ENCODE assay signal across 18 cellular contexts in the genomic region with DNA sequence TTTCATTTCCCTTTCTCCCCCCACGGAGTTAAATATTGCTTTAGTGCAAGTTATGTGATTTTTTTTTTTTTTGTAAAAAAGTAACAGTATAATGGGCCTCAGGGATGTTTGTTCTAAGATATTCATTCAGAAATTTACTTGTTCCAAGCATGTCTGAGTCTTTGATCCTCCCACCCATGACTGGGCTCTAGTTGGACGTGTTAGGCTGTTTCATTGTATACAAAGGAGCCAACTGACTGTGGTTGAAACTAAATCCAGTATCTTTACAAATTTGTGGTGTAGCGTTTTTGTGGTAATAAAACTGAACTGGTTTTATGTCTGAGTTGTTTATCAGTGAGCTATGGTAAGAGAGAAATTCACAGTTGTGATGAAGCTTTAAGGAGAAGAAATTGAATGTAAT.
DNase-seq lines count a peak whose midpoint lies in the region.
"Had no signal": no experiment of that assay in that cellular context is flagged by ENCODE, and none has a peak within 500 bp of the region (broad histone marks: within the 10 kb centered on the region; RNA-seq: fewer than 3 reads in every experiment).

No MANE protein-coding gene starts in this region.

- peak overlapping the region; percentile 80 for H3K27ac Mint-ChIP-seq in activated CD4-positive, alpha-beta memory T cell treated with anti-CD3 and anti-CD28 coated beads for 36 hours
- no peak overlapping the region for H3K27ac Mint-ChIP-seq in activated CD4-positive, alpha-beta memory T cell treated with anti-CD3 and anti-CD28 coated beads, Interleukin-2, amount 10 ng/mL, durations not matched to agents 7 days and 5 days
- peak overlapping the region; percentile 77 for H3K27ac Mint-ChIP-seq in activated naive CD8-positive, alpha-beta T cell treated with anti-CD3 and anti-CD28 coated beads for 36 hours
- H3K27ac Mint-ChIP-seq: endodermal cell; stimulated activated memory B cell treated with anti-CD40 and anti-IgM and Interleukin-4, amounts not matched to agents 10 μg/mL and 1 μg/mL and 100 μg/mL, for 72 hours had no signal

- H3K36me3 Mint-ChIP-seq in activated CD4-positive, alpha-beta memory T cell treated with anti-CD3 and anti-CD28 coated beads for 36 hours, result peaks cover 28% of the 10 kb centered on the region
- H3K36me3 Mint-ChIP-seq in activated CD4-positive, alpha-beta memory T cell treated with anti-CD3 and anti-CD28 coated beads, Interleukin-2, amount 10 ng/mL, durations not matched to agents 7 days and 5 days (ENCODE audit: low read depth), result peaks cover 59% of the 10 kb centered on the region
- H3K36me3 Mint-ChIP-seq in activated naive CD8-positive, alpha-beta T cell treated with anti-CD3 and anti-CD28 coated beads for 36 hours, result peaks cover 26% of the 10 kb centered on the region

- no peak overlapping the region for H3K4me3 Mint-ChIP-seq in activated CD4-positive, alpha-beta memory T cell treated with anti-CD3 and anti-CD28 coated beads for 36 hours
- no peak overlapping the region for H3K4me3 Mint-ChIP-seq in activated CD4-positive, alpha-beta memory T cell treated with anti-CD3 and anti-CD28 coated beads, Interleukin-2, amount 10 ng/mL, durations not matched to agents 7 days and 5 days
- H3K4me3 Mint-ChIP-seq in activated naive CD8-positive, alpha-beta T cell treated with anti-CD3 and anti-CD28 coated beads for 36 hours, result no peak overlapping the region
- H3K4me3 Mint-ChIP-seq: endodermal cell; neural crest cell; stimulated activated memory B cell treated with anti-CD40 and anti-IgM and Interleukin-4, amounts not matched to agents 10 μg/mL and 1 μg/mL and 100 μg/mL, for 72 hours had no signal

- H3K4me1 Mint-ChIP-seq in activated CD4-positive, alpha-beta memory T cell treated with anti-CD3 and anti-CD28 coated beads for 36 hours (ENCODE audit: low read depth), result peaks cover 22% of the 10 kb centered on the region
- peaks cover 11% of the 10 kb centered on the region for H3K4me1 Mint-ChIP-seq in activated CD4-positive, alpha-beta memory T cell treated with anti-CD3 and anti-CD28 coated beads, Interleukin-2, amount 10 ng/mL, durations not matched to agents 7 days and 5 days
- peaks cover 24% of the 10 kb centered on the region for H3K4me1 Mint-ChIP-seq in activated naive CD8-positive, alpha-beta T cell treated with anti-CD3 and anti-CD28 coated beads for 36 hours
- H3K4me1 Mint-ChIP-seq: endodermal cell; stimulated activated memory B cell treated with anti-CD40 and anti-IgM and Interleukin-4, amounts not matched to agents 10 μg/mL and 1 μg/mL and 100 μg/mL, for 72 hours had no signal

- DNase-seq in activated CD4-positive, alpha-beta memory T cell treated with anti-CD3 and anti-CD28 coated beads for 36 hours, result peak; percentile 53
- DNase-seq in activated CD4-positive, alpha-beta memory T cell treated with anti-CD3 and anti-CD28 coated beads, Interleukin-2, amount 10 ng/mL, durations not matched to agents 7 days and 5 days, result no peak
- DNase-seq in H4 (ENCODE audit: low spot score) (peak; percentile 50), foreskin melanocyte (peak; percentile 28), NCI-H1092 treated with DMSO at 0.1 percent for 48 hours (lab: John Stamatoyannopoulos, UW) (no peak), GM19240 (ENCODE audit: insufficient read length, low spot score) (no peak), DMS 273 (lab: John Stamatoyannopoulos, UW; ENCODE audit: unreplicated experiment) (no peak)
- peak; percentile 26 for DNase-seq in activated naive CD8-positive, alpha-beta T cell treated with anti-CD3 and anti-CD28 coated beads for 36 hours
- DNase-seq: anterior cingulate cortex, DMS153, endodermal cell, foreskin keratinocyte, NCI-H1105, NCI-H2171 treated with DMSO at 0.1 percent for 48 hours, PC-3, upper lobe of right lung had no signal

- POLR2A ChIA-PET in activated CD4-positive, alpha-beta memory T cell treated with anti-CD3 and anti-CD28 coated beads for 36 hours (lab: Charles Lee), result interaction anchor here (1.4 to 1.9 kb wide), 2 partner anchors 33 to 41 kb away, joined by 3 to 4 read pairs; no protein-coding TSS in a partner anchor
- POLR2A ChIA-PET in activated CD4-positive, alpha-beta memory T cell treated with anti-CD3 and anti-CD28 coated beads, Interleukin-2, amount 10 ng/mL, durations not matched to agents 7 days and 5 days (lab: Charles Lee), result interaction anchor here (1.1 kb wide), 1 partner anchor 73 kb away, joined by 3 read pairs; no protein-coding TSS in a partner anchor

- intact Hi-C loops in activated CD4-positive, alpha-beta memory T cell treated with anti-CD3 and anti-CD28 coated beads for 36 hours (cut with micrococcal nuclease), result loop anchor here (1.0 to 5.0 kb wide), 3 partner anchors 33 to 74 kb away; a partner anchor contains a TSS

- no peaks in the 10 kb centered on the region for H3K9me3 Mint-ChIP-seq in activated CD4-positive, alpha-beta memory T cell treated with anti-CD3 and anti-CD28 coated beads for 36 hours
- H3K9me3 Mint-ChIP-seq in activated CD4-positive, alpha-beta memory T cell treated with anti-CD3 and anti-CD28 coated beads, Interleukin-2, amount 10 ng/mL, durations not matched to agents 7 days and 5 days, result no peaks in the 10 kb centered on the region
- H3K9me3 Mint-ChIP-seq in activated naive CD8-positive, alpha-beta T cell treated with anti-CD3 and anti-CD28 coated beads for 36 hours, result no peaks in the 10 kb centered on the region
- H3K9me3 Mint-ChIP-seq: stimulated activated memory B cell treated with anti-CD40 and anti-IgM and Interleukin-4, amounts not matched to agents 10 μg/mL and 1 μg/mL and 100 μg/mL, for 72 hours had no signal

- no peaks in the 10 kb centered on the region for H3K27me3 Mint-ChIP-seq in activated CD4-positive, alpha-beta memory T cell treated with anti-CD3 and anti-CD28 coated beads for 36 hours
- no peaks in the 10 kb centered on the region for H3K27me3 Mint-ChIP-seq in activated CD4-positive, alpha-beta memory T cell treated with anti-CD3 and anti-CD28 coated beads, Interleukin-2, amount 10 ng/mL, durations not matched to agents 7 days and 5 days
- H3K27me3 Mint-ChIP-seq in activated naive CD8-positive, alpha-beta T cell treated with anti-CD3 and anti-CD28 coated beads for 36 hours, result no peaks in the 10 kb centered on the region
- H3K27me3 Mint-ChIP-seq: stimulated activated memory B cell treated with anti-CD40 and anti-IgM and Interleukin-4, amounts not matched to agents 10 μg/mL and 1 μg/mL and 100 μg/mL, for 72 hours had no signal

- CTCF ChIA-PET in activated CD4-positive, alpha-beta memory T cell treated with anti-CD3 and anti-CD28 coated beads for 36 hours (lab: Charles Lee), result interaction anchor here (1.1 to 1.6 kb wide), 2 partner anchors 30 to 110 kb away, joined by 3 to 6 read pairs; no protein-coding TSS in a partner anchor
- CTCF ChIA-PET in activated CD4-positive, alpha-beta memory T cell treated with anti-CD3 and anti-CD28 coated beads, Interleukin-2, amount 10 ng/mL, durations not matched to agents 7 days and 5 days (lab: Charles Lee), result interaction anchor here (1.3 kb wide), 1 partner anchor 110 kb away, joined by 5 read pairs; no protein-coding TSS in a partner anchor

Comparison
In these comparisons a context has a peak if more than half of its experiments do, and no peak if none do; other contexts are left out.
1. DNase-seq: peak in activated CD4-positive, alpha-beta memory T cell treated with anti-CD3 and anti-CD28 coated beads for 36 hours (single experiment), H4 (single experiment), activated naive CD8-positive, alpha-beta T cell treated with anti-CD3 and anti-CD28 coated beads for 36 hours (single experiment) and foreskin melanocyte (single experiment); none in activated CD4-positive, alpha-beta memory T cell treated with anti-CD3 and anti-CD28 coated beads, Interleukin-2, amount 10 ng/mL, durations not matched to agents 7 days and 5 days (single experiment), NCI-H1092 treated with DMSO at 0.1 percent for 48 hours (single experiment), GM19240 (single experiment) and DMS 273 (single experiment).